In the genomic region with DNA sequence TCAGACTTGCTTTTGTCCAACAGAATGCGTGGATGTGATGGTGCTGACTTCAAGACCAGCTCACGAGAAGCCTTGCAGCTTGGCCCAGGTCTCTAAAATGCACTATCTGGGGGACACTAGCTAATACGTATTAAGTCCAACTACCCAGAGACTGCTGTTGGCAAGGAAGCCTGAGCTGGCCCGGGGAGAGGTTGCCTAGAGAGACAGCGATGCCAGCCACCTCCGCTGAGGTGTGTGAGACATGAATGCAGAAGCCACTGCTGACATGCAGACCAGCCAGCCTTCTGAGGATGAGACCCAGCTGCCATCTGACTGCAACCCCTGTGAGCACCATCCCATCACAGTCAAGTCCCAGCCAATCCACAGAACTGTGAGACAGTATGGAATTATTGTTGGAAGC, we compare ENCODE assay signal across 13 cellular contexts. TPM values are rescaled to one million over a fixed set of nuclear protein-coding genes. Genes with fewer than 3 reads are reported as not detected.
A peak's percentile ranks its signal among the peaks of the same experiment; 100 is the strongest.
DNase-seq lines count a peak whose midpoint lies in the region; ATAC-seq and TF ChIP-seq lines count a peak whose summit lies in the region.
"Had no signal": no experiment of that assay in that cellular context is flagged by ENCODE, and none has a peak within 500 bp of the region (broad histone marks: within the 10 kb centered on the region; RNA-seq: fewer than 3 reads in every experiment).

No MANE protein-coding gene starts in this region.

- 54 to 66% methylated on average over 6 of the region's 6 CpGs for WGBS in heart right ventricle, 2 donors
- 68% methylated on average over 6 of the region's 6 CpGs for WGBS in right cardiac atrium

- H3K27ac ChIP-seq in right atrium auricular region, result no peak overlapping the region
- H3K27ac ChIP-seq in heart right ventricle, result no peak overlapping the region
- no peak overlapping the region for H3K27ac ChIP-seq in right cardiac atrium (ENCODE audit: low read length)
- H3K27ac ChIP-seq: BLaER1 treated with 17β-estradiol and CSF1 and Interleukin-3, amounts not matched to agents 10 nM and 100 nM; GM23248 had no signal

- H3K27me3 ChIP-seq in right atrium auricular region (no peaks in the 10 kb centered on the region), heart right ventricle (no peaks in the 10 kb centered on the region), right cardiac atrium (ENCODE audit: control insufficient read depth, insufficient read depth) (no peaks in the 10 kb centered on the region)
- H3K27me3 ChIP-seq: BLaER1 treated with 17β-estradiol and CSF1 and Interleukin-3, amounts not matched to agents 10 nM and 100 nM had no signal

- H3K36me3 ChIP-seq in right atrium auricular region (peaks cover 23% of the 10 kb centered on the region), heart right ventricle (peaks cover 0 to 50% (median 15%) of the 10 kb centered on the region in 9 donors)

- DNase-seq in Right ventricle myocardium superior (peak; percentile 73), right atrium auricular region (ENCODE audit: low spot score) (no peak), heart right ventricle (peak in 1 of 2 donors; percentile 48), right cardiac atrium (peak in 2 of 3 donors; percentile 69 to 78), medulla oblongata (ENCODE audit: extremely low spot score) (no peak), cerebellar nuclear complex (lab: John Stamatoyannopoulos, UW) (no peak)
- DNase-seq: Calu3; CD8-positive, alpha-beta T cell; DMS79 treated with DMSO at 0.1 percent for 48 hours; GM23248 had no signal

- intact Hi-C loops in Right ventricle myocardium superior (cut with DNase I), result no loop called here
- intact Hi-C loops in heart right ventricle (cut with DNase I), result loop anchor here in 1 of 10 donors (10.0 kb wide), 1 partner anchor 502 kb away; no protein-coding TSS in a partner anchor
- intact Hi-C loops in right cardiac atrium (cut with DNase I), result no loop called here

- no peak for TF ChIP-seq CTCF in right atrium auricular region (IDR thresholded peaks at IDR 0.05)
- no peak for TF ChIP-seq CTCF in heart right ventricle (IDR thresholded peaks at IDR 0.05)

- H3K9me3 ChIP-seq in right atrium auricular region, result no peaks in the 10 kb centered on the region
- no peaks in the 10 kb centered on the region for H3K9me3 ChIP-seq in heart right ventricle
- H3K9me3 ChIP-seq in right cardiac atrium (ENCODE audit: control insufficient read depth, low read length), result no peaks in the 10 kb centered on the region
- H3K9me3 ChIP-seq: BLaER1 treated with 17β-estradiol and CSF1 and Interleukin-3, amounts not matched to agents 10 nM and 100 nM; HAP-1 had no signal

- ATAC-seq in Right ventricle myocardium superior (ENCODE audit: poor library complexity) (peak; percentile 88), heart right ventricle (peak; percentile 33 to 85 (median 73)), right cardiac atrium (peak; percentile 65 to 83)
- ATAC-seq: CD8-positive, alpha-beta T cell; GM12878 had no signal

- H3K4me1 ChIP-seq in right atrium auricular region (peaks cover 0 to 4% of the 10 kb centered on the region in 2 donors), heart right ventricle (peaks cover 0 to 15% (median 0%) of the 10 kb centered on the region in 9 donors), right cardiac atrium (ENCODE audit: control insufficient read depth, insufficient read depth, low read length) (peaks cover 3% of the 10 kb centered on the region)
- H3K4me1 ChIP-seq: HAP-1 had no signal

- H3K4me3 ChIP-seq in right atrium auricular region, result no peak overlapping the region
- H3K4me3 ChIP-seq in heart right ventricle, result no peak overlapping the region
- no peak overlapping the region for H3K4me3 ChIP-seq in right cardiac atrium (ENCODE audit: low read length)
- H3K4me3 ChIP-seq: BLaER1 treated with 17β-estradiol and CSF1 and Interleukin-3, amounts not matched to agents 10 nM and 100 nM; GM12878; GM23248; HAP-1 had no signal

RNA-seq across cellular contexts. Expression of a gene that starts 32.5 kb away (rescaled TPM):
- total RNA-seq in Right ventricle myocardium superior, result 11.5 TPM
- 10 to 100 TPM; 14.6 to 21.4 TPM for total RNA-seq in right atrium auricular region
- total RNA-seq in heart right ventricle, result 10 to 100 TPM in 7 of 10 donors, 1 to 10 TPM in 3; 6.8 to 16.7 (median 11.2) TPM
- polyA plus RNA-seq in heart right ventricle, result 10 to 100 TPM; 24.6 to 27.6 TPM
- 10 to 100 TPM; 10.2 to 17.9 (median 14.3) TPM for total RNA-seq in right cardiac atrium
- 20.8 TPM for polyA plus RNA-seq in right cardiac atrium

RNA-seq across cellular contexts. Expression of a gene that starts 43.6 kb away (rescaled TPM):
- total RNA-seq in Right ventricle myocardium superior, result 8.6 TPM
- 1 to 10 TPM; 5.0 to 8.1 TPM for total RNA-seq in right atrium auricular region
- total RNA-seq in heart right ventricle, result 10 to 100 TPM in 1 of 10 donors, 1 to 10 TPM in 9; 5.9 to 12.2 (median 8.0) TPM
- polyA plus RNA-seq in heart right ventricle, result 1 to 10 TPM; 3.7 to 5.2 TPM
- 1 to 10 TPM; 6.4 to 9.7 (median 7.9) TPM for total RNA-seq in right cardiac atrium
- 4.8 TPM for polyA plus RNA-seq in right cardiac atrium

RNA-seq across cellular contexts. Expression of a gene that starts 44.5 kb away (rescaled TPM):
- total RNA-seq in Right ventricle myocardium superior, result 74.0 TPM
- total RNA-seq in right atrium auricular region, result 10 to 100 TPM; 25.3 to 48.0 TPM
- total RNA-seq in heart right ventricle, result 10 to 100 TPM; 60.8 to 80.6 (median 73.2) TPM
- polyA plus RNA-seq in heart right ventricle, result 10 to 100 TPM; 31.2 to 63.1 TPM
- total RNA-seq in right cardiac atrium, result 10 to 100 TPM; 50.5 to 65.6 (median 56.6) TPM
- polyA plus RNA-seq in right cardiac atrium, result 37.5 TPM

RNA-seq across cellular contexts. Expression of a gene that starts 54.5 kb away (rescaled TPM):
- total RNA-seq in Right ventricle myocardium superior (111 TPM), right atrium auricular region (10 to 100 TPM; 61.6 to 83.0 TPM), heart right ventricle (10 to 100 TPM; 49.5 to 93.3 (median 70.4) TPM), right cardiac atrium (10 to 100 TPM; 54.9 to 71.3 (median 65.9) TPM)
- polyA plus RNA-seq in heart right ventricle (10 to 100 TPM; 20.4 to 22.3 TPM), right cardiac atrium (57.7 TPM)

Comparison
In these comparisons a context has a peak if more than half of its experiments do, and no peak if none do; other contexts are left out.
1. DNase-seq: peak in Right ventricle myocardium superior (single experiment) and right cardiac atrium (2 of 3); none in right atrium auricular region (single experiment), medulla oblongata (single experiment) and cerebellar nuclear complex (0 of 2).
2. Peak in every context shown above with its lines, with median percentiles within 50 percentile points of each other: ATAC-seq.